Comparison of ENCODE assay signal across 13 cellular contexts in the genomic region with DNA sequence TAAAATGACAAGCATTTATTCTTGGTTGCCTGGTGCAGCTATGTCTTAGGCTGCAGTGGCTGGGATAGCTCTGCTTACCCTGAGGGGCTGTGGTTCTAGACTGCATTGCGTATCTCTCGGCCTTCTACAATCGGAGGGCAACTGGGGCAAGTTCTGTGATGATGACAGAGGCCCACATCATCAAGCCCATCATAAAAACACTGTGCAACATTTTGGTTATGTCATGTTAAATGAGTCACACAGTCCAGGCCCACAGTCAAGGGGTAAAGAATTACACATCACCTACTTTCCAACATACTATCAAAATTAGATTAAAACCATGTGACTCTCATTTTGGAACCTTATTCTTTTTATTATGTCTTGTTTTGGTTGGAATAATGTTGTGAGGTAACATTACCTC.
DNase-seq lines count a peak whose midpoint lies in the region; ATAC-seq and TF ChIP-seq lines count a peak whose summit lies in the region.
"Had no signal": no experiment of that assay in that cellular context is flagged by ENCODE, and none has a peak within 500 bp of the region (broad histone marks: within the 10 kb centered on the region; RNA-seq: fewer than 3 reads in every experiment).

No MANE protein-coding gene starts in this region.

- H3K27ac Mint-ChIP-seq in stimulated activated memory B cell treated with anti-CD40 and anti-IgM and Interleukin-4, amounts not matched to agents 10 μg/mL and 1 μg/mL and 100 μg/mL, for 72 hours = no peak overlapping the region
- no peak overlapping the region for H3K27ac Mint-ChIP-seq in osteocyte (ENCODE audit: unreplicated experiment)
- H3K27ac Mint-ChIP-seq: CD4-positive, alpha-beta memory T cell had no signal

- no peaks in the 10 kb centered on the region for H3K9me3 Mint-ChIP-seq in stimulated activated memory B cell treated with anti-CD40 and anti-IgM and Interleukin-4, amounts not matched to agents 10 μg/mL and 1 μg/mL and 100 μg/mL, for 72 hours
- no peaks in the 10 kb centered on the region for H3K9me3 Mint-ChIP-seq in osteocyte (ENCODE audit: unreplicated experiment)

- H3K27me3 Mint-ChIP-seq in stimulated activated memory B cell treated with anti-CD40 and anti-IgM and Interleukin-4, amounts not matched to agents 10 μg/mL and 1 μg/mL and 100 μg/mL, for 72 hours = no peaks in the 10 kb centered on the region
- H3K27me3 Mint-ChIP-seq in osteocyte (ENCODE audit: unreplicated experiment) = no peaks in the 10 kb centered on the region
- H3K27me3 Mint-ChIP-seq: CD4-positive, alpha-beta memory T cell had no signal

- TF ChIP-seq POLR2A in lower leg skin (IDR thresholded peaks at IDR 0.05) = no peak

- H3K36me3 Mint-ChIP-seq in stimulated activated memory B cell treated with anti-CD40 and anti-IgM and Interleukin-4, amounts not matched to agents 10 μg/mL and 1 μg/mL and 100 μg/mL, for 72 hours = no peaks in the 10 kb centered on the region
- H3K36me3 Mint-ChIP-seq in osteocyte (ENCODE audit: unreplicated experiment) = no peaks in the 10 kb centered on the region
- H3K36me3 Mint-ChIP-seq: CD4-positive, alpha-beta memory T cell had no signal

- H3K4me3 ChIP-seq in lower leg skin (ENCODE audit: low read depth, poor library complexity, severe bottlenecking) = no peak overlapping the region

- TF ChIP-seq CTCF in lower leg skin (IDR thresholded peaks at IDR 0.05) = no peak
- no peak for TF ChIP-seq CTCF in osteocyte (IDR thresholded peaks at IDR 0.05)

- intact Hi-C loops in lower leg skin (cut with DNase I; ENCODE audit: low total_unique reads) = no loop called here

- ATAC-seq in stimulated activated memory B cell treated with anti-CD40 and anti-IgM and Interleukin-4, amounts not matched to agents 10 μg/mL and 1 μg/mL and 100 μg/mL, for 72 hours = no peak

- no peaks in the 10 kb centered on the region for H3K4me1 Mint-ChIP-seq in stimulated activated memory B cell treated with anti-CD40 and anti-IgM and Interleukin-4, amounts not matched to agents 10 μg/mL and 1 μg/mL and 100 μg/mL, for 72 hours
- peaks cover 30% of the 10 kb centered on the region for H3K4me1 Mint-ChIP-seq in osteocyte (ENCODE audit: unreplicated experiment)
- H3K4me1 Mint-ChIP-seq: CD4-positive, alpha-beta memory T cell had no signal

- WGBS in lower leg skin, 2 donors = 86 to 96% methylated on average over 3 of the region's 3 CpGs

- DNase-seq in ELR (ENCODE audit: low read depth) = peak; percentile 63
- peak; percentile 34 for DNase-seq in HT1080 (ENCODE audit: low read depth)
- DNase-seq in amniotic epithelial cell (ENCODE audit: low read depth) = peak; percentile 36
- DNase-seq in fibroblast of peridontal ligament (ENCODE audit: extremely low read depth) = peak; percentile 18
- DNase-seq in lower leg skin (ENCODE audit: low spot score in 2 of 2) = no peak
- DNase-seq in GF-D8 (lab: John Stamatoyannopoulos, UW) = no peak
- no peak for DNase-seq in osteocyte (ENCODE audit: extremely low spot score, unreplicated experiment)
- DNase-seq: ACHN; C1 segment of cervical spinal cord; CD4-positive, alpha-beta memory T cell; DMS79; GDM1 had no signal

- no peak overlapping the region for H3K4me3 Mint-ChIP-seq in stimulated activated memory B cell treated with anti-CD40 and anti-IgM and Interleukin-4, amounts not matched to agents 10 μg/mL and 1 μg/mL and 100 μg/mL, for 72 hours
- no peak overlapping the region for H3K4me3 Mint-ChIP-seq in osteocyte (ENCODE audit: unreplicated experiment)
- H3K4me3 Mint-ChIP-seq: CD4-positive, alpha-beta memory T cell had no signal

Comparison
In these comparisons a context has a peak if more than half of its experiments do, and no peak if none do; other contexts are left out.
1. DNase-seq: peak in ELR (single experiment), HT1080 (single experiment), amniotic epithelial cell (single experiment) and fibroblast of peridontal ligament (single experiment); none in lower leg skin (0 of 2), GF-D8 (single experiment) and osteocyte (single experiment).